Comparison of ENCODE assay signal across 8 cellular contexts in the genomic region with DNA sequence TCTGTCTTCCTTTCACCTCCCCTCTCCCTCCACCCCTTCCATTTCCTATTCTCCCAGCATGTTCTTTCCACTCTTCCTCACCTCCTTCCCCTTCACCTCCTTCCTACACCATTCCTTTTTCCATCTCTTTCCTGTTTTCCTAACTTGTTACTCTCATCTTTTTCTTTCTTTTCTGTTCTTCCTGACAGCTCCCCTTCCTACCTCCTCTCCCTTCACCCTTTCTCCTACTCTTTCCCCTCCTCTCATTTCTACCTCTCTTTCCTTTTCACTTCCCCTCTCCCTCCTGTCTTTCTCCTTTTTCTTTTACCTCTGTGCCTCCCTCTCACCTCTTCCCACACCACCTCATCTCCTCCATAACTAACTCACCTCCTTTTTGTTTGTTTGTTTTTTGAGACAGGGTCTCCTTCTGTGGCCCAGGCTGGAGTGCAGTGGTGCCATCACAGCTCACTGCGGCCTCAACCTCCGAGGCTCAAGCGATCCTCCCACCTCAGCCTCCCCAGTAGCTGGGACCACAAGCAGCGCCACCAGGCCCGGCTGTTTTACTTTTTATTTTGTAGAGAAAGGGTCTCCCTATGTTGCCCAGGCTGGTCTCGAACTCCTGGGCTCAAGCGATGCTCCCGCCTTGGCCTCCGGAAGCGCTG. TPM values are rescaled to one million over a fixed set of nuclear protein-coding genes. Genes with fewer than 3 reads are reported as not detected.
DNase-seq lines count a peak whose midpoint lies in the region; ATAC-seq and TF ChIP-seq lines count a peak whose summit lies in the region.

No MANE protein-coding gene starts in this region.

- peak overlapping the region; percentile 89 for H3K4me3 ChIP-seq in GM06990 (replicated peaks; ENCODE audit: low read depth, low read length)
- H3K4me3 ChIP-seq in fibroblast of pulmonary artery (replicated peaks; ENCODE audit: low read depth, low read length) = peak overlapping the region; percentile 92
- H3K4me3 ChIP-seq in retinal pigment epithelial cell (ENCODE audit: low read length) = peak overlapping the region; percentile 82

- no peak for ATAC-seq in T-helper 17 cell
- ATAC-seq in GM19035 (IDR thresholded peaks at IDR 0.05; ENCODE audit: unreplicated experiment) = no peak
- ATAC-seq in GM18505 (IDR thresholded peaks at IDR 0.05; ENCODE audit: unreplicated experiment) = no peak

- peaks cover 32% of the 10 kb centered on the region for H3K4me1 Mint-ChIP-seq in T-helper 17 cell

- H3K36me3 Mint-ChIP-seq in T-helper 17 cell (ENCODE audit: low read depth) = peaks cover 3% of the 10 kb centered on the region

- no peak for DNase-seq in GM06990 (ENCODE audit: extremely low read depth, insufficient read length)
- no peak for DNase-seq in T-helper 17 cell
- DNase-seq in fibroblast of pulmonary artery (ENCODE audit: low read depth) = no peak
- no peak for DNase-seq in retinal pigment epithelial cell (ENCODE audit: low read depth)
- DNase-seq in SW480 (ENCODE audit: low spot score) = no peak
- DNase-seq in stimulated activated CD4-positive, alpha-beta T cell treated with anti-CD3 and anti-CD28 coated beads, Interleukin-1b, Interleukin-23, amount 100 ng/mL, for 48 hours = no peak

- H3K27me3 ChIP-seq in GM06990 (replicated peaks; ENCODE audit: control insufficient read depth, insufficient read depth, low read length) = no peaks in the 10 kb centered on the region

- peaks cover 4% of the 10 kb centered on the region for H3K27me3 Mint-ChIP-seq in T-helper 17 cell

- H3K4me3 Mint-ChIP-seq in T-helper 17 cell = peak overlapping the region; percentile 98

- H3K36me3 ChIP-seq in GM06990 (ENCODE audit: control insufficient read depth, insufficient read depth, low read length) = no peaks in the 10 kb centered on the region

- no peak for TF ChIP-seq CTCF in GM06990 (IDR thresholded peaks at IDR 0.05; ENCODE audit: insufficient read depth, low read length, poor library complexity, severe bottlenecking)
- TF ChIP-seq CTCF in fibroblast of pulmonary artery (IDR thresholded peaks at IDR 0.05; ENCODE audit: low read length, missing control alignments) = no peak
- TF ChIP-seq CTCF in retinal pigment epithelial cell (conservative IDR thresholded peaks at IDR 0.05; ENCODE audit: low read depth, low read length) = no peak

- H3K27ac Mint-ChIP-seq in T-helper 17 cell = peak overlapping the region; percentile 98

- TF ChIP-seq POLR2A in GM18505 (IDR thresholded peaks at IDR 0.05; ENCODE audit: borderline replicate concordance, extremely low read depth, insufficient read depth, insufficient read length) = no peak

- H3K9me3 ChIP-seq in T-helper 17 cell (ENCODE audit: control insufficient read depth, low read length, poor library complexity, severe bottlenecking) = no peaks in the 10 kb centered on the region

RNA-seq across cellular contexts. Expression of gene ARFGEF2, which starts 0.9 kb away (rescaled TPM):
- total RNA-seq in T-helper 17 cell = 10 to 100 TPM; 24.1 to 24.7 TPM
